In the genomic region with DNA sequence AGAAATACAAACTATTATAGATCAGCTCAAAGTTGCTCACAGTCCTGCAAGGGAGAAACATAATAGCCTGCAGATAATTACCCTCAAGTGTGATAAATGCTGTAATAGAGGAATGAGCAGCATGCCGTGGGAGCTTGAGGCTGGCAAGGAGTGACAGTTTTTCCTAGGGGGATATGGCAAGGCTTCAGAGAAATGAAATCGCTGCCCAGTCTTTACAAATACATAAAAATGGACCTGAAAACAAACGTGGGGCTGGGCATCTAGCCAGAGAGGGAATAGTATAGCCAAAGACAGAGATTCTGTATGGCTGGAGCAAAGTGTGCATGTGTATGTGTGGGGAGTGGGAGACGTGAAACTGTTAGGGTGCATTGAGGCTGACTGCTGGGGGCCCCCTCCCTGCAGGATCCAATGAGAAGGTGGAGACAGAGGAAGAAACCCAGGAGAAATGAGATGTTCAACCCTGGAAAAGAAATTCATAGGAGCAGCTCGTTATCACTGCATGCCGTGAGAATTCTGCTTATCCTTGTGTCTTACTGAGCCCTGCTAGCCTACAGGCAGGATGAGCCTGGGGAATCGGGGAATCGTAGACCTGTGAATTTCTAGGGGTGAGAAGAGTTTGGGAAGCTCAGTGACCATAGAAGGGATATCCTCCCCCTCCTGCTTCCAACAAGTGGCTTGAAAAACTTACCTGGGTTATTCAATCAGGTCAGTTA, we compare ENCODE assay signal across 20 cellular contexts.
A peak's percentile ranks its signal among the peaks of the same experiment; 100 is the strongest.
DNase-seq lines count a peak whose midpoint lies in the region; ATAC-seq and TF ChIP-seq lines count a peak whose summit lies in the region.
"Had no signal": no experiment of that assay in that cellular context is flagged by ENCODE, and none has a peak within 500 bp of the region (broad histone marks: within the 10 kb centered on the region; RNA-seq: fewer than 3 reads in every experiment).

No MANE protein-coding gene starts in this region.

- H3K4me3 Mint-ChIP-seq in neural progenitor cell, result peak overlapping the region; percentile 43
- H3K4me3 Mint-ChIP-seq: activated naive CD4-positive, alpha-beta T cell treated with anti-CD3 and anti-CD28 coated beads for 36 hours; naive thymus-derived CD4-positive, alpha-beta T cell had no signal

- peak overlapping the region; percentile 100 for H3K27ac ChIP-seq in neural progenitor cell
- H3K27ac ChIP-seq in foreskin keratinocyte, result no peak overlapping the region
- H3K27ac ChIP-seq: gastroesophageal sphincter, GM23248, lower lobe of right lung, prostate gland, SJSA1 had no signal

- H3K27ac Mint-ChIP-seq in neural progenitor cell, result peak overlapping the region; percentile 93
- H3K27ac Mint-ChIP-seq: activated naive CD4-positive, alpha-beta T cell treated with anti-CD3 and anti-CD28 coated beads for 36 hours had no signal

- peaks cover 48% of the 10 kb centered on the region for H3K4me1 ChIP-seq in neural progenitor cell
- no peaks in the 10 kb centered on the region for H3K4me1 ChIP-seq in foreskin keratinocyte
- H3K4me1 ChIP-seq: gastroesophageal sphincter, lower lobe of right lung, prostate gland, SJSA1 had no signal

- H3K79me2 ChIP-seq in neural progenitor cell (ENCODE audit: low read depth), result peaks cover 59% of the 10 kb centered on the region

- peak overlapping the region; percentile 70 for H3K4me2 ChIP-seq in neural progenitor cell

- peak overlapping the region; percentile 33 for H3K4me3 ChIP-seq in neural progenitor cell
- H3K4me3 ChIP-seq: gastroesophageal sphincter, GM23248, lower lobe of right lung, prostate gland, SJSA1 had no signal

- DNase-seq in NCI-H1436 (lab: John Stamatoyannopoulos, UW) (peak; percentile 3), NCI-H1436 treated with DMSO at 0.1 percent for 48 hours (lab: John Stamatoyannopoulos, UW) (no peak), NCI-H2196 (lab: John Stamatoyannopoulos, UW; ENCODE audit: unreplicated experiment) (peak; percentile 31), cerebellar cortex (ENCODE audit: low spot score) (peak; percentile 53), neural progenitor cell (ENCODE audit: low spot score) (peak; percentile 34), foreskin keratinocyte (no peak), kidney glomerular epithelial cell (lab: John Stamatoyannopoulos, UW) (no peak)
- DNase-seq in stimulated activated CD4-positive, alpha-beta T cell treated with anti-CD3 and anti-CD28 coated beads, Interleukin-2, amount 100 ng/mL, for 24 hours, result no peak
- DNase-seq: 8988T; activated CD4-positive, CD25-positive, alpha-beta regulatory T cell treated with anti-CD3 and anti-CD28 coated beads, Interleukin-2, amount 50 U/mL, for 72 hours; activated CD8-positive, alpha-beta memory T cell treated with anti-CD3 and anti-CD28 coated beads, Interleukin-2, amount 50 U/mL, for 48 hours; activated naive CD4-positive, alpha-beta T cell treated with anti-CD3 and anti-CD28 coated beads for 36 hours; erythroblast; GM23248; lower lobe of right lung; naive thymus-derived CD4-positive, alpha-beta T cell; PC-3 had no signal

- H3K27me3 ChIP-seq in neural progenitor cell (no peaks in the 10 kb centered on the region), foreskin keratinocyte (no peaks in the 10 kb centered on the region)
- H3K27me3 ChIP-seq: gastroesophageal sphincter, SJSA1 had no signal

- no peak overlapping the region for H2AFZ ChIP-seq in neural progenitor cell (replicated peaks)
- H2AFZ ChIP-seq: GM23248 had no signal

- peak overlapping the region; percentile 46 for H3K9ac ChIP-seq in neural progenitor cell
- H3K9ac ChIP-seq: GM23248 had no signal

- no peak for ATAC-seq in foreskin keratinocyte
- ATAC-seq: gastroesophageal sphincter; lower lobe of right lung; naive thymus-derived CD4-positive, alpha-beta T cell; PC-3 had no signal

- peaks cover 64% of the 10 kb centered on the region for H3F3A ChIP-seq in neural progenitor cell (ENCODE audit: low read depth)

- peaks cover 56% of the 10 kb centered on the region for H3K4me1 Mint-ChIP-seq in neural progenitor cell

- H3K9me3 Mint-ChIP-seq in neural progenitor cell, result peaks cover 28% of the 10 kb centered on the region

- TF ChIP-seq CTCF in neural progenitor cell (IDR thresholded peaks at IDR 0.05), result no peak
- TF ChIP-seq CTCF in foreskin keratinocyte (conservative IDR thresholded peaks at IDR 0.05), result no peak

- peaks cover 12% of the 10 kb centered on the region for H3K9me3 ChIP-seq in neural progenitor cell (ENCODE audit: low read depth)
- H3K9me3 ChIP-seq: prostate gland, SJSA1 had no signal

- H3K36me3 ChIP-seq in neural progenitor cell, result peaks cover 25% of the 10 kb centered on the region
- H3K36me3 ChIP-seq: lower lobe of right lung, prostate gland, SJSA1 had no signal

- H3K36me3 Mint-ChIP-seq in neural progenitor cell, result peaks cover 30% of the 10 kb centered on the region

- H4K20me1 ChIP-seq in neural progenitor cell (ENCODE audit: low read depth), result no peaks in the 10 kb centered on the region

- H3K27me3 Mint-ChIP-seq in neural progenitor cell (ENCODE audit: insufficient read depth, low read depth), result no peaks in the 10 kb centered on the region

Comparison
In these comparisons a context has a peak if more than half of its experiments do, and no peak if none do; other contexts are left out.
1. DNase-seq: peak in NCI-H1436 (single experiment), NCI-H2196 (single experiment), cerebellar cortex (single experiment) and neural progenitor cell (single experiment); none in NCI-H1436 treated with DMSO at 0.1 percent for 48 hours (single experiment), stimulated activated CD4-positive, alpha-beta T cell treated with anti-CD3 and anti-CD28 coated beads, Interleukin-2, amount 100 ng/mL, for 24 hours (0 of 2), foreskin keratinocyte (0 of 2) and kidney glomerular epithelial cell (single experiment).